ENCODE assay signal across 1 cellular context in the genomic region with DNA sequence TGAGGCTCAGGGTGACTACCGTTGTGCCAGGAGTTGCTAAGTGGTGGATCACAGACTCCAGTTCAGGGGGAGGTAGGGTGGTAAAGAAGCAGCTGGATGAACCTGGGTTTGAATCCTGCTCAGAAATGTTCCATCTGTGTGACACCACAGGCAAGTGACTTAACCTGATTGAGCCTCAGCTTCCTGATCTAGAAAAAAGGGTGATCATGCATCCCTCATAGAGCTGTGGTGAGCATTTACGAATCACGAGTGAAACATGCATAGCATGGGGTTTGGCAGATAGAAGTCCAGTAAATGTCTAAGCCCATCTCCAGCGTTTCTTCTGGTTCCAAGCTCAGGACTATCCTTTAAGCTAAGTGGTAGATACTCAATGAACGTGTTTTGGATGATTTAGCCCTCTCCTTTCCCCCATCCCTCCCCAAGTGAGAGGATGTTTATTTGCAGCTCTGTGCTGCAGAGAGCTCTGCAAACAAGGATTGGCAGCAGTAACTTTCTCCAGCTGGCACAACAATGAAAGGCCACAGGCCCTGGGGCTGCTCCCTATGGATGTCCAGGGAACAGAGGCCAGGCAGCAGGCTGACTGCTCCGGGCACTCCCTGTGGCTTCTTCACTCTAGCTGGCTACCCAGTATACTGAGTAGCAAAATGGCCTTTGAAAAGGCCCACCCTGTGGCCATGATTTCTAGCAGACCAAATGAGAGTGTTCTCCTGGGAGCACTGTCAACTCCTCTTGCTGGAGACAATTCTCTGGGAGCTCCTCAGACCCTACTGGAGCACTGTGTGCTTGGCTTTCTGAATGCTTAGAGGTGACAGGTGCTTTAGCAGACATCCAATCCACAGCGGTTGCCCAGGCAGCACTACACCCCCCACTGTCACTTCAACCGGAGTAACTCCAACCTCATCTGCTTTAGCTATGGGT.
TF ChIP-seq lines count a peak whose summit lies in the region.

No MANE protein-coding gene starts in this region.

TF ChIP-seq in WTC11, 78 proteins besides CTCF, POLR2A, EP300 and RAD21 (continued from another document):
- TF ChIP-seq, protein P1, sequence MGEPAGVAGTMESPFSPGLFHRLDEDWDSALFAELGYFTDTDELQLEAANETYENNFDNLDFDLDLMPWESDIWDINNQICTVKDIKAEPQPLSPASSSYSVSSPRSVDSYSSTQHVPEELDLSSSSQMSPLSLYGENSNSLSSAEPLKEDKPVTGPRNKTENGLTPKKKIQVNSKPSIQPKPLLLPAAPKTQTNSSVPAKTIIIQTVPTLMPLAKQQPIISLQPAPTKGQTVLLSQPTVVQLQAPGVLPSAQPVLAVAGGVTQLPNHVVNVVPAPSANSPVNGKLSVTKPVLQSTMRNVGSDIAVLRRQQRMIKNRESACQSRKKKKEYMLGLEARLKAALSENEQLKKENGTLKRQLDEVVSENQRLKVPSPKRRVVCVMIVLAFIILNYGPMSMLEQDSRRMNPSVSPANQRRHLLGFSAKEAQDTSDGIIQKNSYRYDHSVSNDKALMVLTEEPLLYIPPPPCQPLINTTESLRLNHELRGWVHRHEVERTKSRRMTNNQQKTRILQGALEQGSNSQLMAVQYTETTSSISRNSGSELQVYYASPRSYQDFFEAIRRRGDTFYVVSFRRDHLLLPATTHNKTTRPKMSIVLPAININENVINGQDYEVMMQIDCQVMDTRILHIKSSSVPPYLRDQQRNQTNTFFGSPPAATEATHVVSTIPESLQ (CRISPR knock-in tag; IDR thresholded peaks at IDR 0.05) = no peak
- TF ChIP-seq OVOL2 (CRISPR knock-in tag; IDR thresholded peaks at IDR 0.05; ENCODE audit: borderline replicate concordance) (no peak), ZNF232 (CRISPR knock-in tag; IDR thresholded peaks at IDR 0.05) (no peak), SMAD3 (CRISPR knock-in tag; IDR thresholded peaks at IDR 0.05; ENCODE audit: borderline replicate concordance) (no peak)
- TF ChIP-seq, protein P2, sequence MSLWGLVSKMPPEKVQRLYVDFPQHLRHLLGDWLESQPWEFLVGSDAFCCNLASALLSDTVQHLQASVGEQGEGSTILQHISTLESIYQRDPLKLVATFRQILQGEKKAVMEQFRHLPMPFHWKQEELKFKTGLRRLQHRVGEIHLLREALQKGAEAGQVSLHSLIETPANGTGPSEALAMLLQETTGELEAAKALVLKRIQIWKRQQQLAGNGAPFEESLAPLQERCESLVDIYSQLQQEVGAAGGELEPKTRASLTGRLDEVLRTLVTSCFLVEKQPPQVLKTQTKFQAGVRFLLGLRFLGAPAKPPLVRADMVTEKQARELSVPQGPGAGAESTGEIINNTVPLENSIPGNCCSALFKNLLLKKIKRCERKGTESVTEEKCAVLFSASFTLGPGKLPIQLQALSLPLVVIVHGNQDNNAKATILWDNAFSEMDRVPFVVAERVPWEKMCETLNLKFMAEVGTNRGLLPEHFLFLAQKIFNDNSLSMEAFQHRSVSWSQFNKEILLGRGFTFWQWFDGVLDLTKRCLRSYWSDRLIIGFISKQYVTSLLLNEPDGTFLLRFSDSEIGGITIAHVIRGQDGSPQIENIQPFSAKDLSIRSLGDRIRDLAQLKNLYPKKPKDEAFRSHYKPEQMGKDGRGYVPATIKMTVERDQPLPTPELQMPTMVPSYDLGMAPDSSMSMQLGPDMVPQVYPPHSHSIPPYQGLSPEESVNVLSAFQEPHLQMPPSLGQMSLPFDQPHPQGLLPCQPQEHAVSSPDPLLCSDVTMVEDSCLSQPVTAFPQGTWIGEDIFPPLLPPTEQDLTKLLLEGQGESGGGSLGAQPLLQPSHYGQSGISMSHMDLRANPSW (CRISPR knock-in tag; conservative IDR thresholded peaks at IDR 0.05; ENCODE audit: low read depth) = no peak
TF ChIP-seq in WTC11: peak in this region for 0.
